In the genomic region with DNA sequence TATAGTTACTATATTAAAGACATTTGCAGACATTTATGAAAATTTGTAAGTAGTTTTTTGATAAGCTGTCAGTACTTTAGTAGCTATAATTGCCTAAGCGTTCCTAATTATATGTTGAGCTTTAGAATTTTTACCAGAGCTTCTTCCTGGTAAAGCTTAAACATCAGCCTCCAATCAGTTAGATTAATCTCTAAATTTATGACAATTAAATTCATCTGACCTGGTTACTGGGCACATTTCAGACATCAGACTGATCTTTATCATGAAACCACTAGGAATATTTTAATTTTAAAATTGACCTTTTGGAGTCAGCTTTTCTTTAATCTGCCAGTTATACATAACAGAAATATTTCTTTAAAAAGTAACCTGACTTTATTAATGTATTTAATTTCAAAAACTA, we compare ENCODE assay signal across 24 cellular contexts. TPM values are rescaled to one million over a fixed set of nuclear protein-coding genes. Genes with fewer than 3 reads are reported as not detected.
DNase-seq lines count a peak whose midpoint lies in the region; ATAC-seq and TF ChIP-seq lines count a peak whose summit lies in the region.
"Had no signal": no experiment of that assay in that cellular context is flagged by ENCODE, and none has a peak within 500 bp of the region (broad histone marks: within the 10 kb centered on the region; RNA-seq: fewer than 3 reads in every experiment).

No MANE protein-coding gene starts in this region.

- DNase-seq in NCI-H69 (lab: John Stamatoyannopoulos, UW): peak; percentile 8
- DNase-seq in SK-N-DZ (ENCODE audit: low spot score): peak; percentile 16
- no peak for DNase-seq in central memory CD8-positive, alpha-beta T cell (ENCODE audit: low spot score in 2 of 2)
- DNase-seq in NOMO-1 treated with dmso at 0.1 percent for 144 hours (lab: John Stamatoyannopoulos, UW; ENCODE audit: unreplicated experiment): no peak
- DNase-seq: 8988T; ACHN; C1 segment of cervical spinal cord; CD4-positive, alpha-beta memory T cell; CD4-positive, CD25-positive, alpha-beta regulatory T cell; CD8-positive, alpha-beta memory T cell; COR-L47; DMS 273 treated with DMSO at 0.1 percent for 48 hours; DMS153; DMS53; DMS79; DND-41; EL; GDM1 had no signal

- H3K27ac Mint-ChIP-seq in central memory CD8-positive, alpha-beta T cell (ENCODE audit: low read depth): peak overlapping the region; percentile 72
- H3K27ac Mint-ChIP-seq: CD4-positive, alpha-beta memory T cell; CD4-positive, CD25-positive, alpha-beta regulatory T cell had no signal

- ATAC-seq in SK-N-SH treated with all-trans-retinoic acid at 6 μM for 48 hours (peak; percentile 25; the same call in 1 of the 3 replicates), HG02642 (IDR thresholded peaks at IDR 0.05; ENCODE audit: poor library complexity, unreplicated experiment) (no peak), HG02973 (IDR thresholded peaks at IDR 0.05; ENCODE audit: unreplicated experiment) (no peak), HG02938 (IDR thresholded peaks at IDR 0.05; ENCODE audit: unreplicated experiment) (no peak)
- no peak for ATAC-seq in central memory CD8-positive, alpha-beta T cell (replicated peaks; ENCODE audit: extremely low read depth, poor library complexity, severe bottlenecking)
- ATAC-seq: GM12878 had no signal

- peaks cover 40% of the 10 kb centered on the region for H3K4me1 Mint-ChIP-seq in central memory CD8-positive, alpha-beta T cell

- H3K9me3 Mint-ChIP-seq in central memory CD8-positive, alpha-beta T cell: no peaks in the 10 kb centered on the region
- H3K9me3 Mint-ChIP-seq: CD8-positive, alpha-beta memory T cell had no signal

- H3K4me3 Mint-ChIP-seq in central memory CD8-positive, alpha-beta T cell: no peak overlapping the region
- H3K4me3 Mint-ChIP-seq: CD14-positive monocyte; CD4-positive, alpha-beta memory T cell; CD4-positive, CD25-positive, alpha-beta regulatory T cell; CD8-positive, alpha-beta memory T cell had no signal

- H3K27me3 Mint-ChIP-seq in central memory CD8-positive, alpha-beta T cell: no peaks in the 10 kb centered on the region
- H3K27me3 Mint-ChIP-seq: CD4-positive, alpha-beta memory T cell; CD4-positive, CD25-positive, alpha-beta regulatory T cell; CD8-positive, alpha-beta memory T cell had no signal

- peaks cover 6% of the 10 kb centered on the region for H3K36me3 Mint-ChIP-seq in central memory CD8-positive, alpha-beta T cell (ENCODE audit: insufficient read depth)

TF ChIP-seq in SK-N-SH treated with all-trans-retinoic acid at 6 μM for 48 hours, 23 proteins besides CTCF, POLR2A, EP300 and RAD21 (continues in another document):
- TF ChIP-seq, protein P1, sequence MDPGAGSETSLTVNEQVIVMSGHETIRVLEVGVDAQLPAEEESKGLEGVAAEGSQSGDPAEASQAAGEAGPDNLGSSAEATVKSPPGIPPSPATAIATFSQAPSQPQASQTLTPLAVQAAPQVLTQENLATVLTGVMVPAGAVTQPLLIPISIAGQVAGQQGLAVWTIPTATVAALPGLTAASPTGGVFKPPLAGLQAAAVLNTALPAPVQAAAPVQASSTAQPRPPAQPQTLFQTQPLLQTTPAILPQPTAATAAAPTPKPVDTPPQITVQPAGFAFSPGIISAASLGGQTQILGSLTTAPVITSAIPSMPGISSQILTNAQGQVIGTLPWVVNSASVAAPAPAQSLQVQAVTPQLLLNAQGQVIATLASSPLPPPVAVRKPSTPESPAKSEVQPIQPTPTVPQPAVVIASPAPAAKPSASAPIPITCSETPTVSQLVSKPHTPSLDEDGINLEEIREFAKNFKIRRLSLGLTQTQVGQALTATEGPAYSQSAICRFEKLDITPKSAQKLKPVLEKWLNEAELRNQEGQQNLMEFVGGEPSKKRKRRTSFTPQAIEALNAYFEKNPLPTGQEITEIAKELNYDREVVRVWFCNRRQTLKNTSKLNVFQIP (CRISPR knock-in tag; IDR thresholded peaks at IDR 0.05; ENCODE audit: borderline replicate concordance, low read depth): peak; percentile 5; the same call in 1 of the 2 replicates
- TF ChIP-seq ZC3H10 (CRISPR knock-in tag; IDR thresholded peaks at IDR 0.05) (no peak), BACH2 (CRISPR knock-in tag; IDR thresholded peaks at IDR 0.05; ENCODE audit: borderline replicate concordance) (no peak), TOX (CRISPR knock-in tag; IDR thresholded peaks at IDR 0.05; ENCODE audit: borderline replicate concordance) (no peak), ZNF565 (CRISPR knock-in tag; conservative IDR thresholded peaks at IDR 0.05; ENCODE audit: low read depth) (no peak), GLIS3 (CRISPR knock-in tag; IDR thresholded peaks at IDR 0.05) (0 out of 2 replicates have a peak, but pooled peaks have one; percentile 51), ZNF8 (CRISPR knock-in tag; IDR thresholded peaks at IDR 0.05) (no peak), ESRRG (CRISPR knock-in tag; IDR thresholded peaks at IDR 0.05) (no peak), ZFP3 (CRISPR knock-in tag; IDR thresholded peaks at IDR 0.05) (no peak), SNAI2 (CRISPR knock-in tag; IDR thresholded peaks at IDR 0.05) (no peak), ARNTL (CRISPR knock-in tag; IDR thresholded peaks at IDR 0.05; ENCODE audit: borderline replicate concordance, low read depth) (no peak), ZFP30 (CRISPR knock-in tag; IDR thresholded peaks at IDR 0.05) (no peak), CSDC2 (CRISPR knock-in tag; IDR thresholded peaks at IDR 0.05) (no peak), ISL1 (CRISPR knock-in tag; IDR thresholded peaks at IDR 0.05) (peak; percentile 97), RARB (CRISPR knock-in tag; IDR thresholded peaks at IDR 0.05) (no peak), ZNF70 (CRISPR knock-in tag; IDR thresholded peaks at IDR 0.05) (no peak)
- TF ChIP-seq, protein P2, sequence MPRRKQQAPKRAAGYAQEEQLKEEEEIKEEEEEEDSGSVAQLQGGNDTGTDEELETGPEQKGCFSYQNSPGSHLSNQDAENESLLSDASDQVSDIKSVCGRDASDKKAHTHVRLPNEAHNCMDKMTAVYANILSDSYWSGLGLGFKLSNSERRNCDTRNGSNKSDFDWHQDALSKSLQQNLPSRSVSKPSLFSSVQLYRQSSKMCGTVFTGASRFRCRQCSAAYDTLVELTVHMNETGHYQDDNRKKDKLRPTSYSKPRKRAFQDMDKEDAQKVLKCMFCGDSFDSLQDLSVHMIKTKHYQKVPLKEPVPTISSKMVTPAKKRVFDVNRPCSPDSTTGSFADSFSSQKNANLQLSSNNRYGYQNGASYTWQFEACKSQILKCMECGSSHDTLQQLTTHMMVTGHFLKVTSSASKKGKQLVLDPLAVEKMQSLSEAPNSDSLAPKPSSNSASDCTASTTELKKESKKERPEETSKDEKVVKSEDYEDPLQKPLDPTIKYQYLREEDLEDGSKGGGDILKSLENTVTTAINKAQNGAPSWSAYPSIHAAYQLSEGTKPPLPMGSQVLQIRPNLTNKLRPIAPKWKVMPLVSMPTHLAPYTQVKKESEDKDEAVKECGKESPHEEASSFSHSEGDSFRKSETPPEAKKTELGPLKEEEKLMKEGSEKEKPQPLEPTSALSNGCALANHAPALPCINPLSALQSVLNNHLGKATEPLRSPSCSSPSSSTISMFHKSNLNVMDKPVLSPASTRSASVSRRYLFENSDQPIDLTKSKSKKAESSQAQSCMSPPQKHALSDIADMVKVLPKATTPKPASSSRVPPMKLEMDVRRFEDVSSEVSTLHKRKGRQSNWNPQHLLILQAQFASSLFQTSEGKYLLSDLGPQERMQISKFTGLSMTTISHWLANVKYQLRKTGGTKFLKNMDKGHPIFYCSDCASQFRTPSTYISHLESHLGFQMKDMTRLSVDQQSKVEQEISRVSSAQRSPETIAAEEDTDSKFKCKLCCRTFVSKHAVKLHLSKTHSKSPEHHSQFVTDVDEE (CRISPR knock-in tag; IDR thresholded peaks at IDR 0.05): peak; percentile 72; the same call in 1 of the 2 replicates
- TF ChIP-seq, protein P3, sequence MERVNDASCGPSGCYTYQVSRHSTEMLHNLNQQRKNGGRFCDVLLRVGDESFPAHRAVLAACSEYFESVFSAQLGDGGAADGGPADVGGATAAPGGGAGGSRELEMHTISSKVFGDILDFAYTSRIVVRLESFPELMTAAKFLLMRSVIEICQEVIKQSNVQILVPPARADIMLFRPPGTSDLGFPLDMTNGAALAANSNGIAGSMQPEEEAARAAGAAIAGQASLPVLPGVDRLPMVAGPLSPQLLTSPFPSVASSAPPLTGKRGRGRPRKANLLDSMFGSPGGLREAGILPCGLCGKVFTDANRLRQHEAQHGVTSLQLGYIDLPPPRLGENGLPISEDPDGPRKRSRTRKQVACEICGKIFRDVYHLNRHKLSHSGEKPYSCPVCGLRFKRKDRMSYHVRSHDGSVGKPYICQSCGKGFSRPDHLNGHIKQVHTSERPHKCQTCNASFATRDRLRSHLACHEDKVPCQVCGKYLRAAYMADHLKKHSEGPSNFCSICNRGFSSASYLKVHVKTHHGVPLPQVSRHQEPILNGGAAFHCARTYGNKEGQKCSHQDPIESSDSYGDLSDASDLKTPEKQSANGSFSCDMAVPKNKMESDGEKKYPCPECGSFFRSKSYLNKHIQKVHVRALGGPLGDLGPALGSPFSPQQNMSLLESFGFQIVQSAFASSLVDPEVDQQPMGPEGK (CRISPR knock-in tag; IDR thresholded peaks at IDR 0.05; ENCODE audit: borderline replicate concordance): no peak
- TF ChIP-seq, protein P4, sequence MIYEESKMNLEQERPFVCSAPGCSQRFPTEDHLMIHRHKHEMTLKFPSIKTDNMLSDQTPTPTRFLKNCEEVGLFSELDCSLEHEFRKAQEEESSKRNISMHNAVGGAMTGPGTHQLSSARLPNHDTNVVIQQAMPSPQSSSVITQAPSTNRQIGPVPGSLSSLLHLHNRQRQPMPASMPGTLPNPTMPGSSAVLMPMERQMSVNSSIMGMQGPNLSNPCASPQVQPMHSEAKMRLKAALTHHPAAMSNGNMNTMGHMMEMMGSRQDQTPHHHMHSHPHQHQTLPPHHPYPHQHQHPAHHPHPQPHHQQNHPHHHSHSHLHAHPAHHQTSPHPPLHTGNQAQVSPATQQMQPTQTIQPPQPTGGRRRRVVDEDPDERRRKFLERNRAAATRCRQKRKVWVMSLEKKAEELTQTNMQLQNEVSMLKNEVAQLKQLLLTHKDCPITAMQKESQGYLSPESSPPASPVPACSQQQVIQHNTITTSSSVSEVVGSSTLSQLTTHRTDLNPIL (CRISPR knock-in tag; IDR thresholded peaks at IDR 0.05; ENCODE audit: low read depth): peak; percentile 54; the same call in 1 of the 2 replicates

RNA-seq across cellular contexts. Expression of a gene that starts 23.5 kb away (rescaled TPM):
- polyA plus RNA-seq in SK-N-DZ (2014; cell fraction: cytosol; rRNA removed): 10.9 and 15.8 TPM in 2 replicates
- 11.3 and 26.0 TPM in 2 replicates for polyA plus RNA-seq in SK-N-DZ (2014; cell fraction: nucleus; rRNA removed)

RNA-seq across cellular contexts. Expression of a gene that starts 23.6 kb away (rescaled TPM):
- 12.7 and 17.8 TPM in 2 replicates for polyA plus RNA-seq in SK-N-DZ (2014; cell fraction: cytosol; rRNA removed)
- 10.0 and 13.6 TPM in 2 replicates for polyA plus RNA-seq in SK-N-DZ (2014; cell fraction: nucleus; rRNA removed)

Comparison
In these comparisons a context has a peak if more than half of its experiments do, and no peak if none do; other contexts are left out.
1. DNase-seq: peak in NCI-H69 (single experiment) and SK-N-DZ (single experiment); none in central memory CD8-positive, alpha-beta T cell (0 of 2) and NOMO-1 treated with dmso at 0.1 percent for 144 hours (single experiment).